ENCODE assay signal across 18 cellular contexts in the genomic region with DNA sequence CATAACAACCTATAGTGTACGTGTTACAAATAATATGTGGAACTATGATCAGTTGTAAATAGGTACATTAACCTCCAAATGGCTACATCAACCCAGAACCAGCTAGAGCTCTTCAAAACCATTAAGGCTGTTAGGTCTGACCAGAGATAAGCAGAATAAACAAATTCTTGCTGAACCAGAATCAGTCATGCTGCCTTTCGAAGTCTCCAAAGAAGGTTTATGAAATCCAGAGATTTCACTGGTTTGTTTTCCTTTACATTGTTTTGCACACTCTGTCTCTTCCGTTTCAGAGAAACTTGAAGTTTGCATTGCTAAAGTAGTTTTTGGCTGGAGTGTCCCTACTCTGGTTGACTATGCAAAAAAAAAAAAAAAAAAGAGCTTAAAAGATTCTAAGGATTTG.
"Had no signal": no experiment of that assay in that cellular context is flagged by ENCODE, and none has a peak within 500 bp of the region (broad histone marks: within the 10 kb centered on the region; RNA-seq: fewer than 3 reads in every experiment).

No MANE protein-coding gene starts in this region.

- H3K36me3 ChIP-seq: right atrium auricular region, thyroid gland had no signal

- ATAC-seq: left ventricle myocardium superior; stimulated activated memory B cell treated with anti-CD40 and anti-IgM and Interleukin-4, amounts not matched to agents 10 μg/mL and 1 μg/mL and 100 μg/mL, for 72 hours had no signal

- H3K4me1 ChIP-seq: right atrium auricular region had no signal

- H3K27me3 Mint-ChIP-seq: activated naive CD4-positive, alpha-beta T cell treated with anti-CD3 and anti-CD28 coated beads, Interleukin-2, amount 50 U/mL, for 24 hours; memory B cell; progenitor cell of endocrine pancreas; stimulated activated memory B cell treated with anti-CD40 and anti-IgM and Interleukin-4, amounts not matched to agents 10 μg/mL and 1 μg/mL and 100 μg/mL, for 72 hours had no signal

- H3K4me1 Mint-ChIP-seq: activated naive CD4-positive, alpha-beta T cell treated with anti-CD3 and anti-CD28 coated beads, Interleukin-2, amount 50 U/mL, for 24 hours; memory B cell; stimulated activated memory B cell treated with anti-CD40 and anti-IgM and Interleukin-4, amounts not matched to agents 10 μg/mL and 1 μg/mL and 100 μg/mL, for 72 hours had no signal

- H3K27ac ChIP-seq: right atrium auricular region, thyroid gland had no signal

- H3K4me3 Mint-ChIP-seq: activated naive CD4-positive, alpha-beta T cell treated with anti-CD3 and anti-CD28 coated beads, Interleukin-2, amount 50 U/mL, for 24 hours; memory B cell; nephron; stimulated activated memory B cell treated with anti-CD40 and anti-IgM and Interleukin-4, amounts not matched to agents 10 μg/mL and 1 μg/mL and 100 μg/mL, for 72 hours had no signal

- H3K27me3 ChIP-seq: right atrium auricular region, thyroid gland had no signal

- H3K4me3 ChIP-seq: right atrium auricular region, thyroid gland had no signal

- H3K9me3 ChIP-seq: right atrium auricular region, thyroid gland had no signal

- H3K36me3 Mint-ChIP-seq: activated naive CD4-positive, alpha-beta T cell treated with anti-CD3 and anti-CD28 coated beads, Interleukin-2, amount 50 U/mL, for 24 hours; memory B cell; stimulated activated memory B cell treated with anti-CD40 and anti-IgM and Interleukin-4, amounts not matched to agents 10 μg/mL and 1 μg/mL and 100 μg/mL, for 72 hours had no signal

- H3K27ac Mint-ChIP-seq: activated naive CD4-positive, alpha-beta T cell treated with anti-CD3 and anti-CD28 coated beads, Interleukin-2, amount 50 U/mL, for 24 hours; memory B cell; nephron; progenitor cell of endocrine pancreas; stimulated activated memory B cell treated with anti-CD40 and anti-IgM and Interleukin-4, amounts not matched to agents 10 μg/mL and 1 μg/mL and 100 μg/mL, for 72 hours had no signal

- H3K9me3 Mint-ChIP-seq: nephron had no signal

- DNase-seq: activated CD4-positive, CD25-positive, alpha-beta regulatory T cell treated with anti-CD3 and anti-CD28 coated beads, Interleukin-2, amount 50 U/mL, for 72 hours; activated T-cell treated with anti-CD3 and anti-CD28 coated beads for 4 hours; amniotic stem cell; cerebellar nuclear complex; erythroblast; hippocampal formation; kidney; left ventricle myocardium superior; occipital lobe; stimulated activated CD4-positive, alpha-beta T cell treated with anti-CD3 and anti-CD28 coated beads, Interleukin-2, amount 100 ng/mL, for 48 hours; T1000; thyroid gland had no signal
